Comparison of ENCODE assay signal across 22 cellular contexts in genomic region chr13:42873081-42873480, GRCh38.
DNase-seq lines count a peak whose midpoint lies in the region; FAIRE-seq and TF ChIP-seq lines count a peak whose summit lies in the region.
"Had no signal": no experiment of that assay in that cellular context is flagged by ENCODE, and none has a peak within 500 bp of the region (broad histone marks: within the 10 kb centered on the region; RNA-seq: fewer than 3 reads in every experiment).

No MANE protein-coding gene starts in this region.

- WGBS in hepatocyte (ENCODE audit: low lambda C conversion rate, missing lambda C conversion rate): 61% methylated on average over 8 of the region's 8 CpGs
- 79 to 85% (median 82%) methylated on average over 8 of the region's 8 CpGs for WGBS in small intestine, 3 donors

- no peak overlapping the region for H3K4me3 Mint-ChIP-seq in type B pancreatic cell
- H3K4me3 Mint-ChIP-seq: CD4-positive, alpha-beta memory T cell had no signal

- TF ChIP-seq CTCF in hepatocyte (IDR thresholded peaks at IDR 0.05; ENCODE audit: poor library complexity) (no peak), type B pancreatic cell (conservative IDR thresholded peaks at IDR 0.05) (no peak)

- H3K36me3 Mint-ChIP-seq in type B pancreatic cell: no peaks in the 10 kb centered on the region
- H3K36me3 Mint-ChIP-seq: CD4-positive, alpha-beta memory T cell had no signal

- no peak for DNase-seq in GM12891 (ENCODE audit: insufficient read length, low spot score)
- DNase-seq in hepatocyte (ENCODE audit: low spot score): no peak
- no peak for DNase-seq in type B pancreatic cell (ENCODE audit: extremely low spot score, unreplicated experiment)
- DNase-seq in GM19239 (ENCODE audit: insufficient read length, low spot score): no peak
- no peak for DNase-seq in small intestine
- no peak for DNase-seq in AG08396 (ENCODE audit: low spot score)
- DNase-seq: CD4-positive, alpha-beta memory T cell; DND-41; NCI-H1092 treated with DMSO at 0.1 percent for 48 hours; NCI-H2029 treated with DMSO at 0.1 percent for 48 hours; NCI-H226; NCI-H510A treated with DMSO at 0.1 percent for 48 hours; NCI-H748 treated with DMSO at 0.1 percent for 48 hours; NK-92 treated with Interleukin-12 subunit alpha and Interleukin-12 subunit beta, amount 100 ng/mL, for 24 hours; SHP77 treated with DMSO at 0.1 percent for 48 hours had no signal

- peaks cover 47% of the 10 kb centered on the region for H3K4me1 ChIP-seq in HUES6 (ENCODE audit: control insufficient read depth, insufficient read depth, low read length)
- peaks cover 12% of the 10 kb centered on the region for H3K4me1 ChIP-seq in hepatocyte (ENCODE audit: insufficient read depth)
- H3K4me1 ChIP-seq in small intestine (ENCODE audit: control insufficient read depth in 2 of 2, insufficient read depth in 1 of 2, low read depth in 1 of 2, low read length in 1 of 2): no peaks in the 10 kb centered on the region

- H3K27me3 ChIP-seq in HUES6 (ENCODE audit: control insufficient read depth, insufficient read depth, low read length): peaks cover 5% of the 10 kb centered on the region; the same call in 1 of the 2 replicates
- H3K27me3 ChIP-seq in hepatocyte: peaks cover 10% of the 10 kb centered on the region
- no peaks in the 10 kb centered on the region for H3K27me3 ChIP-seq in small intestine (ENCODE audit: control insufficient read depth in 2 of 2, insufficient read depth in 2 of 2, low read length in 2 of 2)
- H3K27me3 ChIP-seq: BLaER1 treated with 17β-estradiol and CSF1 and Interleukin-3, amounts not matched to agents 10 nM and 100 nM had no signal

- H3K27ac ChIP-seq in HUES6 (ENCODE audit: low read depth, low read length) (peak overlapping the region; percentile 65), hepatocyte (peak overlapping the region; percentile 1), small intestine (ENCODE audit: low read depth in 1 of 2, low read length in 1 of 2) (no peak overlapping the region)
- H3K27ac ChIP-seq: BLaER1 treated with 17β-estradiol and CSF1 and Interleukin-3, amounts not matched to agents 10 nM and 100 nM; KMS-11; RWPE1; SK-N-MC had no signal

- H3K9ac ChIP-seq in HUES6 (ENCODE audit: low read length): peak overlapping the region; percentile 59
- H3K9ac ChIP-seq: BLaER1 treated with 17β-estradiol and CSF1 and Interleukin-3, amounts not matched to agents 10 nM and 100 nM; KMS-11 had no signal

- no peaks in the 10 kb centered on the region for H3K9me3 Mint-ChIP-seq in type B pancreatic cell
- H3K9me3 Mint-ChIP-seq: CD4-positive, alpha-beta memory T cell had no signal

- peaks cover 8% of the 10 kb centered on the region for H3K36me3 ChIP-seq in HUES6 (ENCODE audit: control insufficient read depth, insufficient read depth, low read length)
- no peaks in the 10 kb centered on the region for H3K36me3 ChIP-seq in hepatocyte (replicated peaks; ENCODE audit: insufficient read depth, low read depth)
- H3K36me3 ChIP-seq in small intestine (ENCODE audit: control insufficient read depth in 2 of 2, insufficient read depth in 2 of 2, low read length in 2 of 2): no peaks in the 10 kb centered on the region
- H3K36me3 ChIP-seq: BLaER1 treated with 17β-estradiol and CSF1 and Interleukin-3, amounts not matched to agents 10 nM and 100 nM had no signal

- H3K79me2 ChIP-seq in hepatocyte: no peaks in the 10 kb centered on the region

- H3K4me3 ChIP-seq in HUES6 (ENCODE audit: low read depth, low read length): peak overlapping the region; percentile 23
- H3K4me3 ChIP-seq in hepatocyte: no peak overlapping the region
- H3K4me3 ChIP-seq in small intestine (ENCODE audit: low read depth in 1 of 2, low read length in 2 of 2): no peak overlapping the region
- H3K4me3 ChIP-seq: BLaER1 treated with 17β-estradiol and CSF1 and Interleukin-3, amounts not matched to agents 10 nM and 100 nM; SK-N-MC had no signal

- no peak overlapping the region for H3K4me2 ChIP-seq in hepatocyte
- H3K4me2 ChIP-seq: BLaER1 treated with 17β-estradiol and CSF1 and Interleukin-3, amounts not matched to agents 10 nM and 100 nM; KMS-11 had no signal

- FAIRE-seq in GM12891 (lab: Jason Lieb, UNC) (peak; percentile 50), GM19239 (lab: Jason Lieb, UNC) (no peak), small intestine (lab: Jason Lieb, UNC) (no peak)
- FAIRE-seq: G401.6, GM18507 had no signal

- no peak for TF ChIP-seq POLR2A in GM12891 (IDR thresholded peaks at IDR 0.05; ENCODE audit: low read depth, low read length)

- peak overlapping the region; percentile 31 for H3K27ac Mint-ChIP-seq in type B pancreatic cell
- H3K27ac Mint-ChIP-seq: CD4-positive, alpha-beta memory T cell had no signal

- H3K4me1 Mint-ChIP-seq in type B pancreatic cell (ENCODE audit: unreplicated experiment): peaks cover 19% of the 10 kb centered on the region

- no peaks in the 10 kb centered on the region for H3K9me2 ChIP-seq in hepatocyte (replicated peaks; ENCODE audit: insufficient read depth)

- no peak overlapping the region for H2AFZ ChIP-seq in hepatocyte

- peaks cover 49% of the 10 kb centered on the region for H3K27me3 Mint-ChIP-seq in type B pancreatic cell
- H3K27me3 Mint-ChIP-seq: CD4-positive, alpha-beta memory T cell had no signal

- H3K9me3 ChIP-seq in HUES6 (ENCODE audit: control insufficient read depth, insufficient read depth, low read depth, low read length): no peaks in the 10 kb centered on the region
- H3K9me3 ChIP-seq in hepatocyte (ENCODE audit: low read depth): no peaks in the 10 kb centered on the region
- H3K9me3 ChIP-seq in small intestine (ENCODE audit: control insufficient read depth, low read depth): no peaks in the 10 kb centered on the region
- H3K9me3 ChIP-seq: BLaER1 treated with 17β-estradiol and CSF1 and Interleukin-3, amounts not matched to agents 10 nM and 100 nM had no signal

- no peaks in the 10 kb centered on the region for H4K20me1 ChIP-seq in hepatocyte (ENCODE audit: insufficient read depth, poor library complexity, severe bottlenecking)
- H4K20me1 ChIP-seq: BLaER1 treated with 17β-estradiol and CSF1 and Interleukin-3, amounts not matched to agents 10 nM and 100 nM had no signal

TF ChIP-seq in GM12891, 5 proteins besides CTCF, POLR2A, EP300 and RAD21:
- TF ChIP-seq POU2F2 (IDR thresholded peaks at IDR 0.05; ENCODE audit: low read depth, low read length): no peak
- no peak for TF ChIP-seq PAX5 (IDR thresholded peaks at IDR 0.05; ENCODE audit: insufficient read depth, low read length, severe bottlenecking)
- no peak for TF ChIP-seq POLR2AphosphoS5 (IDR thresholded peaks at IDR 0.05; ENCODE audit: low read depth, low read length)
- TF ChIP-seq SPI1 (IDR thresholded peaks at IDR 0.05; ENCODE audit: low read depth, low read length): no peak
- no peak for TF ChIP-seq TAF1 (IDR thresholded peaks at IDR 0.05; ENCODE audit: low read depth, low read length)

Comparison
In these comparisons a context has a peak if more than half of its experiments do, and no peak if none do; other contexts are left out.
1. H3K27ac ChIP-seq: peak in HUES6 (single experiment) and hepatocyte (single experiment); none in small intestine (0 of 2).